15 cellular contexts compared by ENCODE assay signal in the genomic region with DNA sequence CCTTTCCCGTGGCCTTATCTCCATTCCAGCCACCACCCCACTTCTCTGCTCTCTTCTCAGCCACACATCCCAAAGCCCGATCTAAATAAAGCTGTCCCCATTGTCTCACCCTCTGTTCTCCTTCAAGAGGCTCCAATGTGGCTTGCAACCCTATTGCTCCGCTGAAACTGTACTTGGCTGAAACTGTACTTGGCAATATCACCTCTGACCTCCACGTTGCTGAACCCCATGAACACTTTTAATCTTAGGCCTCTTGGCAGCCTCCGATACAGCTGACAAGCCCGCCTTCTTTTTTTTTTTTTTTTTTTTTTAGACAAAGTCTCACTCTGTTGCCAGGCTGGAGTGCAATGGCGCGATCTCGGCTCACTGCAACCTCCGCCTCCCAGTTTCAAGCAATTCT.
"Had no signal": no experiment of that assay in that cellular context is flagged by ENCODE, and none has a peak within 500 bp of the region (broad histone marks: within the 10 kb centered on the region; RNA-seq: fewer than 3 reads in every experiment).

No MANE protein-coding gene starts in this region.

- H3K27me3 ChIP-seq: breast epithelium, dorsolateral prefrontal cortex, esophagus squamous epithelium, tibial nerve had no signal

- H3K4me1 ChIP-seq: breast epithelium, esophagus squamous epithelium had no signal

- ATAC-seq: activated CD4-positive, CD25-positive, alpha-beta regulatory T cell treated with anti-CD3 and anti-CD28 coated beads, Interleukin-2, amount 50 U/mL, for 24 hours had no signal

- H3K9me3 Mint-ChIP-seq: activated T-helper 1 cell treated with anti-CD3 and anti-CD28 coated beads, Interleukin-12 subunit alpha, Interleukin-12 subunit beta, Interleukin-2, Interleukin-4 antibody, amounts not matched to agents 30 ng/mL and 10 ng/mL and 1 ng/mL, durations not matched to agents 14 hours and 24 hours and 36 hours; T-helper 1 cell treated with Interleukin-12 subunit alpha and Interleukin-12 subunit beta and Interleukin-4 antibody, amounts not matched to agents 30 μg/mL and 1 μg/mL, for 36 hours had no signal

- H3K36me3 ChIP-seq: breast epithelium had no signal

- H3K9me3 ChIP-seq: breast epithelium, esophagus squamous epithelium, tibial nerve had no signal

- H3K27ac Mint-ChIP-seq: activated T-helper 1 cell treated with anti-CD3 and anti-CD28 coated beads, Interleukin-12 subunit alpha, Interleukin-12 subunit beta, Interleukin-2, Interleukin-4 antibody, amounts not matched to agents 30 ng/mL and 10 ng/mL and 1 ng/mL, durations not matched to agents 14 hours and 24 hours and 36 hours had no signal

- H3K4me3 ChIP-seq: breast epithelium, dorsolateral prefrontal cortex, esophagus squamous epithelium, tibial nerve had no signal

- H3K4me3 Mint-ChIP-seq: activated naive CD8-positive, alpha-beta T cell; activated T-helper 1 cell treated with anti-CD3 and anti-CD28 coated beads, Interleukin-12 subunit alpha, Interleukin-12 subunit beta, Interleukin-2, Interleukin-4 antibody, amounts not matched to agents 30 ng/mL and 10 ng/mL and 1 ng/mL, durations not matched to agents 14 hours and 24 hours and 36 hours; T-helper 1 cell treated with Interleukin-12 subunit alpha and Interleukin-12 subunit beta and Interleukin-4 antibody, amounts not matched to agents 30 μg/mL and 1 μg/mL, for 36 hours had no signal

- DNase-seq: activated CD8-positive, alpha-beta memory T cell treated with anti-CD3 and anti-CD28 coated beads, Interleukin-2, amount 50 U/mL, for 4 hours; anterior cingulate cortex; dorsolateral prefrontal cortex; esophagus squamous epithelium; foreskin fibroblast; left cardiac atrium; Right ventricle myocardium superior; stimulated activated CD4-positive, alpha-beta T cell treated with anti-CD3 and anti-CD28 coated beads, Interleukin-15, amount 100 ng/mL, for 24 hours; stimulated activated CD4-positive, alpha-beta T cell treated with anti-CD3 and anti-CD28 coated beads, Interleukin-4, amount 100 ng/mL, for 4 hours had no signal

- H3K27me3 Mint-ChIP-seq: activated naive CD8-positive, alpha-beta T cell had no signal
